8 cellular contexts compared by ENCODE assay signal in genomic region chr1:175481126-175482071, GRCh38.
A peak's percentile ranks its signal among the peaks of the same experiment; 100 is the strongest.
DNase-seq lines count a peak whose midpoint lies in the region; ATAC-seq and TF ChIP-seq lines count a peak whose summit lies in the region.

No MANE protein-coding gene starts in this region.

- no peak overlapping the region for H2AFZ ChIP-seq in osteoblast (ENCODE audit: low read length)

- H3K27me3 ChIP-seq in HAP-1 (ENCODE audit: low read depth): 0 out of 2 replicates have a peak, but pooled peaks cover 2% of the 10 kb centered on the region
- H3K27me3 ChIP-seq in osteoblast (ENCODE audit: insufficient read depth, low read length): no peaks in the 10 kb centered on the region

- peak; percentile 3 for DNase-seq in CD1c-positive myeloid dendritic cell (ENCODE audit: extremely low spot score)
- DNase-seq in HAP-1 (ENCODE audit: low spot score in 2 of 2): peak; percentile 26 to 32
- peak; percentile 46 for DNase-seq in NCI-H82 treated with DMSO at 0.1 percent for 48 hours (lab: John Stamatoyannopoulos, UW; ENCODE audit: unreplicated experiment)
- DNase-seq in epithelial cell of proximal tubule (ENCODE audit: low read depth): no peak
- DNase-seq in osteoblast (ENCODE audit: insufficient read length, low spot score, missing footprints): no peak
- no peak for DNase-seq in C1 segment of cervical spinal cord (lab: John Stamatoyannopoulos, UW)
- DNase-seq in stimulated activated CD4-positive, alpha-beta T cell treated with anti-CD3 and anti-CD28 coated beads, Interleukin-1b, Interleukin-23, amount 100 ng/mL, for 48 hours: no peak

- no peak overlapping the region for H3K4me3 ChIP-seq in HAP-1
- H3K4me3 ChIP-seq in epithelial cell of proximal tubule (ENCODE audit: low read depth, low read length): no peak overlapping the region
- no peak overlapping the region for H3K4me3 ChIP-seq in osteoblast (ENCODE audit: insufficient read depth, low read length)

- H3K27ac ChIP-seq in osteoblast (ENCODE audit: low read depth, low read length): no peak overlapping the region

- ATAC-seq in activated CD4-positive, CD25-positive, alpha-beta regulatory T cell treated with anti-CD3 and anti-CD28 coated beads, Interleukin-2, amount 50 U/mL, for 24 hours: no peak

- no peaks in the 10 kb centered on the region for H3K36me3 ChIP-seq in HAP-1 (replicated peaks)
- no peaks in the 10 kb centered on the region for H3K36me3 ChIP-seq in osteoblast (ENCODE audit: insufficient read depth, low read length)

- in situ Hi-C loops in HAP-1 (cut with MboI; ENCODE audit: low sequenced_read_pairs): loop anchor here (10.0 kb wide), 1 partner anchor 273 kb away; no protein-coding TSS in a partner anchor

- H3K4me1 ChIP-seq in HAP-1: no peaks in the 10 kb centered on the region
- H3K4me1 ChIP-seq in osteoblast (ENCODE audit: insufficient read depth, low read length): no peaks in the 10 kb centered on the region

- TF ChIP-seq CTCF in epithelial cell of proximal tubule (conservative IDR thresholded peaks at IDR 0.05; ENCODE audit: low read depth, low read length): peak; percentile 62
- peak; percentile 60 for TF ChIP-seq CTCF in osteoblast (IDR thresholded peaks at IDR 0.05; ENCODE audit: extremely low read depth, low read depth, low read length)

- no peak overlapping the region for H3K4me2 ChIP-seq in osteoblast (ENCODE audit: insufficient read depth, low read length)

- no peaks in the 10 kb centered on the region for H4K20me1 ChIP-seq in osteoblast (ENCODE audit: insufficient read depth, low read length)

- no peaks in the 10 kb centered on the region for H3K79me2 ChIP-seq in osteoblast (ENCODE audit: insufficient read depth, low read length)

- H3K9me3 ChIP-seq in HAP-1 (no peaks in the 10 kb centered on the region), osteoblast (ENCODE audit: low read depth, low read length) (no peaks in the 10 kb centered on the region)

Comparison
In these comparisons a context has a peak if more than half of its experiments do, and no peak if none do; other contexts are left out.
1. DNase-seq: peak in CD1c-positive myeloid dendritic cell (single experiment), HAP-1 (2 of 2) and NCI-H82 treated with DMSO at 0.1 percent for 48 hours (single experiment); none in epithelial cell of proximal tubule (single experiment), osteoblast (single experiment), C1 segment of cervical spinal cord (0 of 14) and stimulated activated CD4-positive, alpha-beta T cell treated with anti-CD3 and anti-CD28 coated beads, Interleukin-1b, Interleukin-23, amount 100 ng/mL, for 48 hours (single experiment).